12 cellular contexts compared by ENCODE assay signal in the genomic region with DNA sequence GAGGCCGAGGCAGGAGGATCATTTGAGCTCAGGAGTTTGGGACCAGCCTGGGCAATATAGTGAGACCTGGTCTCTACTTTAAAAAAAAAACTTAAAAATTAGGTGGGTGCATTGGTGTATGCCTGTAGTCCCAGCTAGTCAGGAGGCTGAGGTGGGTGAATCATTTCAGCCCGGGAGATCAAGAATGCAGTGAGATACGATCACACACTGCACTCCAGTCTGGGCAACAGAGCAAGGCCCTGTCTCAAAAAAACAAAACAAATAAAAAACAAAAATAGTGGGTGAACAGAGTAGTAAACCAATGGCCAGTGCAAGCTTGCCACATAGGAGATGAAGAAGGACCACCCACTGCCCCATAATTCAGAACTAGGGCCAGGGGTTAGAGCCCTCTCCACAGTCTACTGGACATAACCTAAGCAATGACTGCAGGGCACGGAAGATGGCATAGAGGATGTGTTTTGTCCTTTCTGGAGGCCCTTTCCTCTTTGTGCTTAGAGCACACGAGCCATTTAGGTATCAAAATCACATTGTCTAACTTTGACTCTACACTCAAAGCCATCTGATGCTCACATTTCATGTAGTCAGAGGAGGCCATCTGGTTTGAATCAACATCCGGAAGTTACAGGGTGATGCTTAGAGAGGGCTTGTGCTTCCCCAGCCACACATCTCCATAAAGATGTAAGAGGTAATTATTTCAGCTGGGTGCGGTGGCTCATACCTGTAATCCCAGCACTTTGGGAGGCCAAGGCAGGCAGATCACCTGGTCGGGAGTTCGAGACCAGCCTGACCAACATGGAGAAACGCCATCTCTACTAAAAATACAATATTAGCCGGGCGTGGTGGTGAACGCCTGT. TPM values are rescaled to one million over a fixed set of nuclear protein-coding genes. Genes with fewer than 3 reads are reported as not detected.
DNase-seq lines count a peak whose midpoint lies in the region; ATAC-seq lines count a peak whose summit lies in the region.
"Had no signal": no experiment of that assay in that cellular context is flagged by ENCODE, and none has a peak within 500 bp of the region (broad histone marks: within the 10 kb centered on the region; RNA-seq: fewer than 3 reads in every experiment).

No MANE protein-coding gene starts in this region.

- H3K4me1 Mint-ChIP-seq in activated T-cell treated with anti-CD3 and anti-CD28 coated beads, Interleukin-2, amount 50 U/mL, for 4 hours (ENCODE audit: low read depth), result peaks cover 99% of the 10 kb centered on the region
- H3K4me1 Mint-ChIP-seq in T-helper 17 cell, result peaks cover 89% of the 10 kb centered on the region
- H3K4me1 Mint-ChIP-seq in central memory CD8-positive, alpha-beta T cell, result peaks cover 100% of the 10 kb centered on the region
- peaks cover 100% of the 10 kb centered on the region for H3K4me1 Mint-ChIP-seq in stimulated activated naive CD8-positive, alpha-beta T cell treated with anti-CD3 and anti-CD28 coated beads, Interleukin-15, Interleukin-2, amounts not matched to agents 100 ng/mL and 50 ng/mL, for 24 hours (ENCODE audit: low read depth)

- peak overlapping the region; percentile 98 for H3K27ac Mint-ChIP-seq in T-helper 17 cell
- H3K27ac Mint-ChIP-seq in central memory CD8-positive, alpha-beta T cell (ENCODE audit: low read depth), result peak overlapping the region; percentile 98
- H3K27ac Mint-ChIP-seq in stimulated activated naive CD8-positive, alpha-beta T cell treated with anti-CD3 and anti-CD28 coated beads, Interleukin-15, Interleukin-2, amounts not matched to agents 100 ng/mL and 50 ng/mL, for 24 hours, result peak overlapping the region; percentile 100

- H3K9me3 ChIP-seq in T-helper 17 cell (ENCODE audit: control insufficient read depth, low read length, poor library complexity, severe bottlenecking), result no peaks in the 10 kb centered on the region
- H3K9me3 ChIP-seq: lower lobe of right lung had no signal

- peak overlapping the region; percentile 66 for H3K4me3 Mint-ChIP-seq in activated T-cell treated with anti-CD3 and anti-CD28 coated beads, Interleukin-2, amount 50 U/mL, for 4 hours
- peak overlapping the region; percentile 91 for H3K4me3 Mint-ChIP-seq in T-helper 17 cell
- peak overlapping the region; percentile 96 for H3K4me3 Mint-ChIP-seq in central memory CD8-positive, alpha-beta T cell
- H3K4me3 Mint-ChIP-seq in stimulated activated naive CD8-positive, alpha-beta T cell treated with anti-CD3 and anti-CD28 coated beads, Interleukin-15, Interleukin-2, amounts not matched to agents 100 ng/mL and 50 ng/mL, for 24 hours, result peak overlapping the region; percentile 100

- H3K9me3 Mint-ChIP-seq in activated T-cell treated with anti-CD3 and anti-CD28 coated beads, Interleukin-2, amount 50 U/mL, for 4 hours, result no peaks in the 10 kb centered on the region
- H3K9me3 Mint-ChIP-seq in central memory CD8-positive, alpha-beta T cell, result no peaks in the 10 kb centered on the region
- H3K9me3 Mint-ChIP-seq in stimulated activated naive CD8-positive, alpha-beta T cell treated with anti-CD3 and anti-CD28 coated beads, Interleukin-15, Interleukin-2, amounts not matched to agents 100 ng/mL and 50 ng/mL, for 24 hours, result no peaks in the 10 kb centered on the region

- no peak for ATAC-seq in activated T-cell treated with anti-CD3 and anti-CD28 coated beads, Interleukin-2, amount 50 U/mL, for 4 hours
- peak; percentile 41 for ATAC-seq in T-helper 17 cell
- peak; percentile 40 for ATAC-seq in central memory CD8-positive, alpha-beta T cell (replicated peaks; ENCODE audit: extremely low read depth, poor library complexity, severe bottlenecking)
- no peak for ATAC-seq in HG03095 (IDR thresholded peaks at IDR 0.05; ENCODE audit: unreplicated experiment)
- ATAC-seq: lower lobe of right lung had no signal

- H3K36me3 Mint-ChIP-seq in activated T-cell treated with anti-CD3 and anti-CD28 coated beads, Interleukin-2, amount 50 U/mL, for 4 hours (ENCODE audit: insufficient read depth), result peaks cover 75% of the 10 kb centered on the region
- H3K36me3 Mint-ChIP-seq in T-helper 17 cell (ENCODE audit: low read depth), result peaks cover 20% of the 10 kb centered on the region
- H3K36me3 Mint-ChIP-seq in central memory CD8-positive, alpha-beta T cell (ENCODE audit: insufficient read depth), result peaks cover 85% of the 10 kb centered on the region
- peaks cover 87% of the 10 kb centered on the region for H3K36me3 Mint-ChIP-seq in stimulated activated naive CD8-positive, alpha-beta T cell treated with anti-CD3 and anti-CD28 coated beads, Interleukin-15, Interleukin-2, amounts not matched to agents 100 ng/mL and 50 ng/mL, for 24 hours (ENCODE audit: low read depth)

- no peak for DNase-seq in activated T-cell treated with anti-CD3 and anti-CD28 coated beads, Interleukin-2, amount 50 U/mL, for 4 hours
- no peak for DNase-seq in activated T-cell treated with anti-CD3 and anti-CD28 coated beads for 4 hours
- no peak for DNase-seq in T-helper 17 cell
- no peak for DNase-seq in central memory CD8-positive, alpha-beta T cell (ENCODE audit: low spot score in 2 of 2)
- DNase-seq in NCI-H1436 treated with DMSO at 0.1 percent for 48 hours (lab: John Stamatoyannopoulos, UW), result no peak
- DNase-seq in SW 1271 (lab: John Stamatoyannopoulos, UW), result no peak
- DNase-seq: activated gamma-delta T cell treated with Interleukin-2 at 50 U/mL for 16 hours, DMS153, hypothalamus, lower lobe of right lung had no signal

- no peaks in the 10 kb centered on the region for H3K27me3 Mint-ChIP-seq in activated T-cell treated with anti-CD3 and anti-CD28 coated beads, Interleukin-2, amount 50 U/mL, for 4 hours (ENCODE audit: low read depth)
- H3K27me3 Mint-ChIP-seq in T-helper 17 cell, result no peaks in the 10 kb centered on the region
- no peaks in the 10 kb centered on the region for H3K27me3 Mint-ChIP-seq in central memory CD8-positive, alpha-beta T cell
- H3K27me3 Mint-ChIP-seq in stimulated activated naive CD8-positive, alpha-beta T cell treated with anti-CD3 and anti-CD28 coated beads, Interleukin-15, Interleukin-2, amounts not matched to agents 100 ng/mL and 50 ng/mL, for 24 hours, result peaks cover 3% of the 10 kb centered on the region

RNA-seq across cellular contexts. Expression of a gene that starts 12.6 kb away (rescaled TPM):
- total RNA-seq in activated T-cell treated with anti-CD3 and anti-CD28 coated beads, Interleukin-2, amount 50 U/mL, for 4 hours, result 100 to 1,000 TPM; 353 to 393 (median 374) TPM
- total RNA-seq in T-helper 17 cell, result 100 to 1,000 TPM; 152 to 172 TPM

Comparison
In these comparisons a context has a peak if more than half of its experiments do, and no peak if none do; other contexts are left out.
1. ATAC-seq: peak in T-helper 17 cell (single experiment) and central memory CD8-positive, alpha-beta T cell (single experiment); none in activated T-cell treated with anti-CD3 and anti-CD28 coated beads, Interleukin-2, amount 50 U/mL, for 4 hours (0 of 2) and HG03095 (single experiment).
2. Peak in every context shown above with its lines, with median percentiles within 50 percentile points of each other: H3K4me3 Mint-ChIP-seq and H3K27ac Mint-ChIP-seq.